18 cellular contexts compared by ENCODE assay signal in genomic region chr17:39793473-39793872, GRCh38. TPM values are rescaled to one million over a fixed set of nuclear protein-coding genes. Genes with fewer than 3 reads are reported as not detected.
DNase-seq lines count a peak whose midpoint lies in the region; ATAC-seq and TF ChIP-seq lines count a peak whose summit lies in the region.
"Had no signal": no experiment of that assay in that cellular context is flagged by ENCODE, and none has a peak within 500 bp of the region (broad histone marks: within the 10 kb centered on the region; RNA-seq: fewer than 3 reads in every experiment).

No MANE protein-coding gene starts in this region.

- H3K27ac ChIP-seq in BLaER1 treated with 17β-estradiol and CSF1 and Interleukin-3, amounts not matched to agents 10 nM and 100 nM: peak overlapping the region in 5 of 11 experiments; percentile 2 to 84 (median 79); a peak in 7 of 22 replicates
- H3K27ac ChIP-seq in left lung: no peak overlapping the region
- H3K27ac ChIP-seq: C4-2B, right atrium auricular region, SJCRH30 had no signal

- no peaks in the 10 kb centered on the region for H3K9me3 Mint-ChIP-seq in activated B cell treated with CpG ODN at 0.5 μM for 24 hours

- H3K4me3 ChIP-seq in BLaER1 treated with 17β-estradiol and CSF1 and Interleukin-3, amounts not matched to agents 10 nM and 100 nM: no peak overlapping the region
- H3K4me3 ChIP-seq in GM12865 (ENCODE audit: low read depth, low read length): peak overlapping the region; percentile 11; the same call in 1 of the 2 replicates
- H3K4me3 ChIP-seq in left lung: no peak overlapping the region
- H3K4me3 ChIP-seq: colonic mucosa, right atrium auricular region, SJCRH30 had no signal

- peak overlapping the region; percentile 69 for H3K4me3 Mint-ChIP-seq in activated B cell treated with CpG ODN at 0.5 μM for 24 hours

- intact Hi-C loops in activated B cell treated with CpG ODN at 0.5 μM for 24 hours (cut with micrococcal nuclease) (no loop called here), left lung (cut with DNase I) (no loop called here)

- peak overlapping the region; percentile 93 for H3K27ac Mint-ChIP-seq in activated B cell treated with CpG ODN at 0.5 μM for 24 hours

- no peaks in the 10 kb centered on the region for H3K9me3 ChIP-seq in BLaER1 treated with 17β-estradiol and CSF1 and Interleukin-3, amounts not matched to agents 10 nM and 100 nM (replicated peaks in 1 of 11)
- no peaks in the 10 kb centered on the region for H3K9me3 ChIP-seq in left lung
- H3K9me3 ChIP-seq: colonic mucosa, right atrium auricular region, SJCRH30 had no signal

- peaks cover 83% of the 10 kb centered on the region for H3K4me1 Mint-ChIP-seq in activated B cell treated with CpG ODN at 0.5 μM for 24 hours

- no peak for TF ChIP-seq CTCF in GM12865 (IDR thresholded peaks at IDR 0.05; ENCODE audit: insufficient read depth, low read depth, low read length, missing control alignments)
- TF ChIP-seq CTCF in activated B cell treated with CpG ODN at 0.5 μM for 24 hours (IDR thresholded peaks at IDR 0.05): no peak
- TF ChIP-seq CTCF in left lung (IDR thresholded peaks at IDR 0.05): no peak

- H3K36me3 Mint-ChIP-seq in activated B cell treated with CpG ODN at 0.5 μM for 24 hours (ENCODE audit: low read depth): peaks cover 65% of the 10 kb centered on the region

- DNase-seq in GM12865 (ENCODE audit: low read depth) (no peak), activated B cell treated with CpG ODN at 0.5 μM for 24 hours (no peak), left lung (no peak), DMS79 treated with DMSO at 0.1 percent for 48 hours (lab: John Stamatoyannopoulos, UW) (no peak), GM19240 (ENCODE audit: insufficient read length, low spot score) (no peak)
- DNase-seq: activated CD8-positive, alpha-beta memory T cell treated with anti-CD3 and anti-CD28 coated beads, Interleukin-2, amount 50 U/mL, for 4 hours; colonic mucosa; EL; mesenchymal stem cell; NCI-H1417; SJCRH30; stimulated activated CD4-positive, alpha-beta T cell treated with anti-CD3 and anti-CD28 coated beads, Interleukin-2, amount 100 ng/mL, for 24 hours had no signal

- no peaks in the 10 kb centered on the region for H3K27me3 ChIP-seq in BLaER1 treated with 17β-estradiol and CSF1 and Interleukin-3, amounts not matched to agents 10 nM and 100 nM
- peaks cover 3 to 17% of the 10 kb centered on the region in 2 donors for H3K27me3 ChIP-seq in left lung
- H3K27me3 ChIP-seq: colonic mucosa, right atrium auricular region, SJCRH30 had no signal

- H3K9ac ChIP-seq in BLaER1 treated with 17β-estradiol and CSF1 and Interleukin-3, amounts not matched to agents 10 nM and 100 nM: peak overlapping the region in 1 of 11 experiments; percentile 62; a peak in 1 of 22 replicates

- H3K4me2 ChIP-seq in BLaER1 treated with 17β-estradiol and CSF1 and Interleukin-3, amounts not matched to agents 10 nM and 100 nM: peak overlapping the region in 9 of 11 experiments; percentile 18 to 87 (median 70); a peak in 16 of 22 replicates

- POLR2A ChIA-PET in activated B cell treated with CpG ODN at 0.5 μM for 24 hours (lab: Charles Lee): interaction anchor here (0.5 to 6.6 kb wide), 25 partner anchors 8 to 1039 kb away, joined by 3 to 136 read pairs (median 6); partner anchors contain the start of genes IKZF3, MED24 and PSMD3

- H3K36me3 ChIP-seq in BLaER1 treated with 17β-estradiol and CSF1 and Interleukin-3, amounts not matched to agents 10 nM and 100 nM: no peaks in the 10 kb centered on the region
- H3K36me3 ChIP-seq in left lung: no peaks in the 10 kb centered on the region
- H3K36me3 ChIP-seq: colonic mucosa, right atrium auricular region, SJCRH30 had no signal

- H3K27me3 Mint-ChIP-seq in activated B cell treated with CpG ODN at 0.5 μM for 24 hours: no peaks in the 10 kb centered on the region

- H3K4me1 ChIP-seq in BLaER1 treated with 17β-estradiol and CSF1 and Interleukin-3, amounts not matched to agents 10 nM and 100 nM: peaks cover 0 to 60% (median 38%) of the 10 kb centered on the region in 10 experiments; a peak in 16 of 20 replicates
- no peaks in the 10 kb centered on the region for H3K4me1 ChIP-seq in left lung
- H3K4me1 ChIP-seq: colonic mucosa, right atrium auricular region, SJCRH30 had no signal

- H4K20me1 ChIP-seq in BLaER1 treated with 17β-estradiol and CSF1 and Interleukin-3, amounts not matched to agents 10 nM and 100 nM: no peaks in the 10 kb centered on the region

- ATAC-seq in activated B cell treated with CpG ODN at 0.5 μM for 24 hours (ENCODE audit: low read depth) (no peak), left lung (peak; percentile 59), GM19397 (IDR thresholded peaks at IDR 0.05; ENCODE audit: unreplicated experiment) (no peak), GM21367 (IDR thresholded peaks at IDR 0.05; ENCODE audit: unreplicated experiment) (no peak)
- ATAC-seq: HCT116 had no signal

- CTCF ChIA-PET in activated B cell treated with CpG ODN at 0.5 μM for 24 hours (lab: Charles Lee): interaction anchor here (0.7 to 2.9 kb wide), 7 partner anchors 13 to 172 kb away, joined by 3 to 13 read pairs (median 4); partner anchors contain the start of gene MIEN1

RNA-seq across cellular contexts. Expression of gene GRB7, which starts 55.7 kb away (rescaled TPM):
- total RNA-seq in activated B cell treated with CpG ODN at 0.5 μM for 24 hours (0.44 TPM in 1 of 2 replicates, not detected in the other), left lung (10 to 100 TPM; 12.4 to 31.9 TPM)
- total RNA-seq: SJCRH30 had no signal
